In genomic region chr7:16732828-16733227, GRCh38 we compare ENCODE assay signal across 27 cellular contexts.
"Had no signal": no experiment of that assay in that cellular context is flagged by ENCODE, and none has a peak within 500 bp of the region (broad histone marks: within the 10 kb centered on the region; RNA-seq: fewer than 3 reads in every experiment).

No MANE protein-coding gene starts in this region.

- H3K27ac ChIP-seq: colonic mucosa, coronary artery, dorsolateral prefrontal cortex, epithelial cell of prostate, esophagus muscularis mucosa, esophagus squamous epithelium, foreskin keratinocyte, gastrocnemius medialis, gastroesophageal sphincter, heart left ventricle, heart right ventricle had no signal

- H3K4me3 Mint-ChIP-seq: dendritic cell treated with granulocyte-macrophage colony-stimulating factor and Interleukin-4, amounts not matched to agents 40 ng/mL and 50 ng/mL, for 4 days; effector memory CD8-positive, alpha-beta T cell; endodermal cell had no signal

- H3K9me3 Mint-ChIP-seq: dendritic cell treated with granulocyte-macrophage colony-stimulating factor and Interleukin-4, amounts not matched to agents 40 ng/mL and 50 ng/mL, for 4 days; effector memory CD8-positive, alpha-beta T cell; endodermal cell had no signal

- ATAC-seq: effector memory CD8-positive, alpha-beta T cell; esophagus mucosa; foreskin keratinocyte; gastrocnemius medialis; gastroesophageal sphincter; heart left ventricle; heart right ventricle had no signal

- H3K4me3 ChIP-seq: colonic mucosa, coronary artery, dorsolateral prefrontal cortex, esophagus muscularis mucosa, esophagus squamous epithelium, gastrocnemius medialis, gastroesophageal sphincter, heart left ventricle, heart right ventricle had no signal

- H3K36me3 ChIP-seq: colonic mucosa, esophagus muscularis mucosa, esophagus squamous epithelium, gastrocnemius medialis, gastroesophageal sphincter, heart left ventricle, heart right ventricle had no signal

- FAIRE-seq: endometrium, endothelial cell of umbilical vein, frontal cortex had no signal

- H3K27ac Mint-ChIP-seq: dendritic cell treated with granulocyte-macrophage colony-stimulating factor and Interleukin-4, amounts not matched to agents 40 ng/mL and 50 ng/mL, for 4 days; effector memory CD8-positive, alpha-beta T cell; endodermal cell had no signal

- H3K4me1 ChIP-seq: colonic mucosa, esophagus muscularis mucosa, esophagus squamous epithelium, foreskin keratinocyte, gastrocnemius medialis, gastroesophageal sphincter had no signal

- H3K27me3 ChIP-seq: colonic mucosa, esophagus muscularis mucosa, esophagus squamous epithelium, foreskin keratinocyte, gastrocnemius medialis, gastroesophageal sphincter, heart left ventricle, heart right ventricle had no signal

- H3K9me3 ChIP-seq: colonic mucosa, esophagus muscularis mucosa, esophagus squamous epithelium, gastrocnemius medialis, gastroesophageal sphincter, heart left ventricle, heart right ventricle had no signal

- H3K27me3 Mint-ChIP-seq: dendritic cell treated with granulocyte-macrophage colony-stimulating factor and Interleukin-4, amounts not matched to agents 40 ng/mL and 50 ng/mL, for 4 days; effector memory CD8-positive, alpha-beta T cell had no signal

- DNase-seq: colonic mucosa; cortex of kidney; dermis blood vessel endothelial cell; dorsolateral prefrontal cortex; effector CD4-positive, alpha-beta T cell; effector CD8-positive, alpha-beta T cell; effector memory CD4-positive, alpha-beta T cell; effector memory CD8-positive, alpha-beta T cell; endodermal cell; erythroblast; esophagus squamous epithelium; foreskin fibroblast; foreskin keratinocyte; foreskin melanocyte; gastrocnemius medialis; head of caudate nucleus; heart left ventricle; heart right ventricle had no signal
